ENCODE assay signal across 25 cellular contexts in the genomic region with DNA sequence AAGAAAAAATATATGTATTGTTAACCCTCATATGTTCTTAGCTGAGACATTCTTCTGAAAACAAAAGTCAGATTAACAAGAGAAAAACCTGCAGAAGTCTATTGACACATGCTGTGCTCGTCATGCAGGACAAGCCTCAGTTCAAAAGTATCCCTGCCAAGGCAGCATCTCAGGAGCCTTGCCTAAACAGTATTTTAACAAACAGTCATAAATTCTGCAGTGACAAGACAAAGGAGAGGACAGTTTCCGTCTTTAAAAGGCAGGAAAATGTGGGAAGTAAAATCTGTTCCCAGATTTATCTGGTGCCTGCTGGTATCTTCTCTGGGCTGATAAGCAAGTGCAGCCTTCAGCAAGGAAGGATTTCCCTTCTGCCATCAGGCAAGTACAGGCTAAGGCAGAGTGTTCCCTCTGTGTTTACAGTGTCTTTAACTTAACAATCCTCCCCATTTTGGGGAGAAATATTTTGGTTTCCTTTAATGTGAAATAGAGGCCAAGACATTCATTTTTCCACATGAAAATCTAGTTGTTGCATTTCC.
"Had no signal": no experiment of that assay in that cellular context is flagged by ENCODE, and none has a peak within 500 bp of the region (broad histone marks: within the 10 kb centered on the region; RNA-seq: fewer than 3 reads in every experiment).

No MANE protein-coding gene starts in this region.

- DNase-seq: activated B cell treated with CpG ODN at 0.5 μM for 24 hours; activated CD4-positive, alpha-beta T cell treated with anti-CD3 and anti-CD28 coated beads for 36 hours; activated CD8-positive, alpha-beta memory T cell treated with anti-CD3 and anti-CD28 coated beads, Interleukin-2, amount 10 ng/mL, durations not matched to agents 7 days and 5 days; activated CD8-positive, alpha-beta T cell treated with anti-CD3 and anti-CD28 coated beads, Interleukin-2, amount 10 ng/mL, durations not matched to agents 7 days and 5 days; activated naive CD8-positive, alpha-beta T cell treated with anti-CD3 and anti-CD28 coated beads, Interleukin-2, amount 50 U/mL, for 24 hours; activated T-cell treated with anti-CD3 and anti-CD28 coated beads, Interleukin-2, amount 50 U/mL, for 48 hours; effector CD4-positive, alpha-beta T cell; erythroblast; heart left ventricle; hypothalamus; immature natural killer cell; kidney; left ventricle myocardium inferior; stimulated activated CD4-positive, alpha-beta T cell treated with anti-CD3 and anti-CD28 coated beads, Interleukin-15, amount 100 ng/mL, for 24 hours; stimulated activated CD4-positive, alpha-beta T cell treated with anti-CD3 and anti-CD28 coated beads, Interleukin-2, amount 100 ng/mL, for 24 hours; stimulated activated naive B cell treated with anti-CD40 and anti-IgM and Interleukin-4, amounts not matched to agents 10 μg/mL and 1 μg/mL and 100 μg/mL, for 72 hours; T-helper 2 cell; tibial artery; upper lobe of right lung had no signal

- H3K27ac ChIP-seq: gastroesophageal sphincter, heart left ventricle, left ventricle myocardium inferior, parathyroid adenoma, right atrium auricular region, suprapubic skin, tibial artery, upper lobe of right lung had no signal

- H3K27me3 ChIP-seq: right atrium auricular region, suprapubic skin, tibial artery, upper lobe of right lung had no signal

- ATAC-seq: activated CD4-positive, alpha-beta T cell treated with anti-CD3 and anti-CD28 coated beads for 36 hours; activated CD8-positive, alpha-beta memory T cell treated with anti-CD3 and anti-CD28 coated beads, Interleukin-2, amount 10 ng/mL, durations not matched to agents 7 days and 5 days; activated CD8-positive, alpha-beta T cell treated with anti-CD3 and anti-CD28 coated beads, Interleukin-2, amount 10 ng/mL, durations not matched to agents 7 days and 5 days; activated naive CD8-positive, alpha-beta T cell treated with anti-CD3 and anti-CD28 coated beads, Interleukin-2, amount 50 U/mL, for 24 hours; gastroesophageal sphincter; heart left ventricle; stimulated activated naive B cell treated with anti-CD40 and anti-IgM and Interleukin-4, amounts not matched to agents 10 μg/mL and 1 μg/mL and 100 μg/mL, for 72 hours; upper lobe of right lung had no signal

- H3K9ac ChIP-seq: parathyroid adenoma had no signal

- H3K4me3 ChIP-seq: gastroesophageal sphincter, heart left ventricle, left ventricle myocardium inferior, lung, right atrium auricular region, suprapubic skin, tibial artery, upper lobe of right lung had no signal

- H3K79me2 ChIP-seq: parathyroid adenoma had no signal

- FAIRE-seq: bronchial epithelial cell, kidney had no signal

- H3K4me1 ChIP-seq: gastroesophageal sphincter, left ventricle myocardium inferior, parathyroid adenoma, right atrium auricular region, suprapubic skin, tibial artery, upper lobe of right lung had no signal

- H3K36me3 ChIP-seq: gastroesophageal sphincter, heart left ventricle, left ventricle myocardium inferior, right atrium auricular region, suprapubic skin, tibial artery, upper lobe of right lung had no signal
